In the genomic region with DNA sequence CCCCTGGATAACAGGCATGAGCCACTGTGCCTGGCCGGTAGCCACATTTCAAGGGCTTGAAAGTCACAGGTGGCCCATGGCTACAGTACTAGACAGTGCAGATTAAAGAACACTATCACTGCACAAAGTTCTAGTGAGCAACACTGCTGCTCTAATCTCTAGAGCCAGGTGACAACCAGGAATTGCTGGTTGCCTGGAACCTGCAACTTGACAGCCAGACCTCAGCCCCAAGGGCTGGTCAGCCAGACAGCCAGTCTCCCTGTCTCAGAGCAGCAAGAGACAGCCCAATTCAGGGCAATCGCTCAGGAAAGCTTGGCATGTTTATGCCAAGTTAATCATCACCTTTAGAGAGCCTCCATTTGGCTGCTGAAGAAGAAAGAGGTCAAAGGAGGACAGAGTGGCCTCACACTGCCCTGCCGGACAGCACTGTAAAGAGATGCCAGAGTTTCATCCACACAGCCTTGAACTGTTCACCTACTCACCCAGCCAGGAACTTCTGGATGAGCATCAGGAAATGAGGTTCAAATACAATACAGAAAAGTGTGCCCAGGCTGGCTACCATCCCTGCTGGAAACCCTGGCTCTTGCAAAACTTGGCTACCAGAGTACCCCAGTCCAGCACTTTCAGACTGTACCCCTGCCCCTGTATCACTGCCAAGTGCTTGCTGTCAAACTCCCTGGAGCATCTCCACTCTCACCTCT, we compare ENCODE assay signal across 1 cellular context.
TF ChIP-seq lines count a peak whose summit lies in the region.

No MANE protein-coding gene starts in this region.

TF ChIP-seq in HepG2, 621 proteins besides CTCF, POLR2A, EP300 and RAD21 (continued from another document and continues in another):
- TF ChIP-seq GATAD2A (CRISPR knock-in tag; IDR thresholded peaks at IDR 0.05) (peak; percentile 93), SOX6 (IDR thresholded peaks at IDR 0.05) (no peak), SOX6 (CRISPR knock-in tag; IDR thresholded peaks at IDR 0.05) (peak; percentile 92), KLF6 (CRISPR knock-in tag; IDR thresholded peaks at IDR 0.05) (0 out of 2 replicates have a peak, but pooled peaks have one; percentile 35), KDM5B (CRISPR knock-in tag; IDR thresholded peaks at IDR 0.05; ENCODE audit: borderline replicate concordance) (0 out of 2 replicates have a peak, but pooled peaks have one; percentile 28), ADNP (CRISPR knock-in tag; IDR thresholded peaks at IDR 0.05) (no peak), SMC3 (IDR thresholded peaks at IDR 0.05; ENCODE audit: low read length) (peak; percentile 26), HMG20A (CRISPR knock-in tag; IDR thresholded peaks at IDR 0.05; ENCODE audit: borderline replicate concordance) (peak; percentile 85; the same call in 1 of the 2 replicates), NR2F1 (CRISPR knock-in tag; IDR thresholded peaks at IDR 0.05) (peak; percentile 88 to 93), ZNF44 (CRISPR knock-in tag; IDR thresholded peaks at IDR 0.05) (no peak), ZNF3 (CRISPR knock-in tag; IDR thresholded peaks at IDR 0.05) (0 out of 2 replicates have a peak, but pooled peaks have one; percentile 41), SKI (IDR thresholded peaks at IDR 0.05; ENCODE audit: partially characterized antibody) (peak; percentile 99), ZNF136 (CRISPR knock-in tag; IDR thresholded peaks at IDR 0.05; ENCODE audit: low read depth) (0 out of 2 replicates have a peak, but pooled peaks have one; percentile 60), NAIF1 (CRISPR knock-in tag; IDR thresholded peaks at IDR 0.05; ENCODE audit: borderline replicate concordance) (no peak), TCF7 (IDR thresholded peaks at IDR 0.05; ENCODE audit: low read depth) (peak; percentile 23; the same call in 1 of the 2 replicates), ZNF260 (CRISPR knock-in tag; IDR thresholded peaks at IDR 0.05; ENCODE audit: borderline replicate concordance, low read depth) (no peak), ATRX (CRISPR knock-in tag; IDR thresholded peaks at IDR 0.05; ENCODE audit: borderline replicate concordance) (no peak), ZNF607 (CRISPR knock-in tag; IDR thresholded peaks at IDR 0.05; ENCODE audit: borderline replicate concordance) (no peak), RCOR2 (CRISPR knock-in tag; IDR thresholded peaks at IDR 0.05) (peak; percentile 88), NR2C2 (CRISPR knock-in tag; IDR thresholded peaks at IDR 0.05; ENCODE audit: borderline replicate concordance) (peak; percentile 77; the same call in 1 of the 2 replicates), KMT2A (CRISPR knock-in tag; IDR thresholded peaks at IDR 0.05) (peak; percentile 32; the same call in 1 of the 2 replicates), ZBTB38 (CRISPR knock-in tag; IDR thresholded peaks at IDR 0.05) (peak; percentile 55; the same call in 1 of the 2 replicates), NFE2L2 (IDR thresholded peaks at IDR 0.05; ENCODE audit: low read length) (no peak), ZNF652 (CRISPR knock-in tag; IDR thresholded peaks at IDR 0.05; ENCODE audit: borderline replicate concordance, low read depth) (peak; percentile 52; the same call in 1 of the 2 replicates), ZNF33A (CRISPR knock-in tag; IDR thresholded peaks at IDR 0.05; ENCODE audit: borderline replicate concordance) (0 out of 2 replicates have a peak, but pooled peaks have one; percentile 89), SMYD3 (CRISPR knock-in tag; IDR thresholded peaks at IDR 0.05) (0 out of 2 replicates have a peak, but pooled peaks have one; percentile 42), BORCS8-MEF2B (CRISPR knock-in tag; IDR thresholded peaks at IDR 0.05) (0 out of 2 replicates have a peak, but pooled peaks have one; percentile 65), PHF20 (CRISPR knock-in tag; IDR thresholded peaks at IDR 0.05) (no peak), ZNF75D (CRISPR knock-in tag; IDR thresholded peaks at IDR 0.05; ENCODE audit: borderline replicate concordance) (no peak), ZBTB33 (CRISPR knock-in tag; IDR thresholded peaks at IDR 0.05) (peak; percentile 49; the same call in 1 of the 2 replicates), ATF6 (CRISPR knock-in tag; conservative IDR thresholded peaks at IDR 0.05) (0 out of 2 replicates have a peak, but pooled peaks have one; percentile 42), ZNF670 (CRISPR knock-in tag; IDR thresholded peaks at IDR 0.05; ENCODE audit: borderline replicate concordance) (peak; percentile 68; the same call in 1 of the 2 replicates), HOXA3 (CRISPR knock-in tag; IDR thresholded peaks at IDR 0.05) (peak; percentile 84), FOXO1 (CRISPR knock-in tag; IDR thresholded peaks at IDR 0.05) (peak; percentile 86), ESRRA (CRISPR knock-in tag; IDR thresholded peaks at IDR 0.05; ENCODE audit: low read depth) (peak; percentile 79; the same call in 1 of the 2 replicates), RNF219 (CRISPR knock-in tag; IDR thresholded peaks at IDR 0.05) (no peak), CCDC6 (CRISPR knock-in tag; IDR thresholded peaks at IDR 0.05) (0 out of 2 replicates have a peak, but pooled peaks have one; percentile 8), IRF2 (CRISPR knock-in tag; IDR thresholded peaks at IDR 0.05) (peak; percentile 85), TBL1XR1 (IDR thresholded peaks at IDR 0.05; ENCODE audit: borderline replicate concordance, low read length, partially characterized antibody) (peak; percentile 98)
- TF ChIP-seq, protein P1, sequence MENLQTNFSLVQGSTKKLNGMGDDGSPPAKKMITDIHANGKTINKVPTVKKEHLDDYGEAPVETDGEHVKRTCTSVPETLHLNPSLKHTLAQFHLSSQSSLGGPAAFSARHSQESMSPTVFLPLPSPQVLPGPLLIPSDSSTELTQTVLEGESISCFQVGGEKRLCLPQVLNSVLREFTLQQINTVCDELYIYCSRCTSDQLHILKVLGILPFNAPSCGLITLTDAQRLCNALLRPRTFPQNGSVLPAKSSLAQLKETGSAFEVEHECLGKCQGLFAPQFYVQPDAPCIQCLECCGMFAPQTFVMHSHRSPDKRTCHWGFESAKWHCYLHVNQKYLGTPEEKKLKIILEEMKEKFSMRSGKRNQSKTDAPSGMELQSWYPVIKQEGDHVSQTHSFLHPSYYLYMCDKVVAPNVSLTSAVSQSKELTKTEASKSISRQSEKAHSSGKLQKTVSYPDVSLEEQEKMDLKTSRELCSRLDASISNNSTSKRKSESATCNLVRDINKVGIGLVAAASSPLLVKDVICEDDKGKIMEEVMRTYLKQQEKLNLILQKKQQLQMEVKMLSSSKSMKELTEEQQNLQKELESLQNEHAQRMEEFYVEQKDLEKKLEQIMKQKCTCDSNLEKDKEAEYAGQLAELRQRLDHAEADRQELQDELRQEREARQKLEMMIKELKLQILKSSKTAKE (CRISPR knock-in tag; IDR thresholded peaks at IDR 0.05; ENCODE audit: borderline replicate concordance), result peak; percentile 96
- TF ChIP-seq, protein P2, sequence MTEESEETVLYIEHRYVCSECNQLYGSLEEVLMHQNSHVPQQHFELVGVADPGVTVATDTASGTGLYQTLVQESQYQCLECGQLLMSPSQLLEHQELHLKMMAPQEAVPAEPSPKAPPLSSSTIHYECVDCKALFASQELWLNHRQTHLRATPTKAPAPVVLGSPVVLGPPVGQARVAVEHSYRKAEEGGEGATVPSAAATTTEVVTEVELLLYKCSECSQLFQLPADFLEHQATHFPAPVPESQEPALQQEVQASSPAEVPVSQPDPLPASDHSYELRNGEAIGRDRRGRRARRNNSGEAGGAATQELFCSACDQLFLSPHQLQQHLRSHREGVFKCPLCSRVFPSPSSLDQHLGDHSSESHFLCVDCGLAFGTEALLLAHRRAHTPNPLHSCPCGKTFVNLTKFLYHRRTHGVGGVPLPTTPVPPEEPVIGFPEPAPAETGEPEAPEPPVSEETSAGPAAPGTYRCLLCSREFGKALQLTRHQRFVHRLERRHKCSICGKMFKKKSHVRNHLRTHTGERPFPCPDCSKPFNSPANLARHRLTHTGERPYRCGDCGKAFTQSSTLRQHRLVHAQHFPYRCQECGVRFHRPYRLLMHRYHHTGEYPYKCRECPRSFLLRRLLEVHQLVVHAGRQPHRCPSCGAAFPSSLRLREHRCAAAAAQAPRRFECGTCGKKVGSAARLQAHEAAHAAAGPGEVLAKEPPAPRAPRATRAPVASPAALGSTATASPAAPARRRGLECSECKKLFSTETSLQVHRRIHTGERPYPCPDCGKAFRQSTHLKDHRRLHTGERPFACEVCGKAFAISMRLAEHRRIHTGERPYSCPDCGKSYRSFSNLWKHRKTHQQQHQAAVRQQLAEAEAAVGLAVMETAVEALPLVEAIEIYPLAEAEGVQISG (CRISPR knock-in tag; IDR thresholded peaks at IDR 0.05), result peak; percentile 61
- TF ChIP-seq, protein P3, sequence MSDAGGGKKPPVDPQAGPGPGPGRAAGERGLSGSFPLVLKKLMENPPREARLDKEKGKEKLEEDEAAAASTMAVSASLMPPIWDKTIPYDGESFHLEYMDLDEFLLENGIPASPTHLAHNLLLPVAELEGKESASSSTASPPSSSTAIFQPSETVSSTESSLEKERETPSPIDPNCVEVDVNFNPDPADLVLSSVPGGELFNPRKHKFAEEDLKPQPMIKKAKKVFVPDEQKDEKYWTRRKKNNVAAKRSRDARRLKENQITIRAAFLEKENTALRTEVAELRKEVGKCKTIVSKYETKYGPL (CRISPR knock-in tag; IDR thresholded peaks at IDR 0.05), result no peak
- TF ChIP-seq, protein P4, sequence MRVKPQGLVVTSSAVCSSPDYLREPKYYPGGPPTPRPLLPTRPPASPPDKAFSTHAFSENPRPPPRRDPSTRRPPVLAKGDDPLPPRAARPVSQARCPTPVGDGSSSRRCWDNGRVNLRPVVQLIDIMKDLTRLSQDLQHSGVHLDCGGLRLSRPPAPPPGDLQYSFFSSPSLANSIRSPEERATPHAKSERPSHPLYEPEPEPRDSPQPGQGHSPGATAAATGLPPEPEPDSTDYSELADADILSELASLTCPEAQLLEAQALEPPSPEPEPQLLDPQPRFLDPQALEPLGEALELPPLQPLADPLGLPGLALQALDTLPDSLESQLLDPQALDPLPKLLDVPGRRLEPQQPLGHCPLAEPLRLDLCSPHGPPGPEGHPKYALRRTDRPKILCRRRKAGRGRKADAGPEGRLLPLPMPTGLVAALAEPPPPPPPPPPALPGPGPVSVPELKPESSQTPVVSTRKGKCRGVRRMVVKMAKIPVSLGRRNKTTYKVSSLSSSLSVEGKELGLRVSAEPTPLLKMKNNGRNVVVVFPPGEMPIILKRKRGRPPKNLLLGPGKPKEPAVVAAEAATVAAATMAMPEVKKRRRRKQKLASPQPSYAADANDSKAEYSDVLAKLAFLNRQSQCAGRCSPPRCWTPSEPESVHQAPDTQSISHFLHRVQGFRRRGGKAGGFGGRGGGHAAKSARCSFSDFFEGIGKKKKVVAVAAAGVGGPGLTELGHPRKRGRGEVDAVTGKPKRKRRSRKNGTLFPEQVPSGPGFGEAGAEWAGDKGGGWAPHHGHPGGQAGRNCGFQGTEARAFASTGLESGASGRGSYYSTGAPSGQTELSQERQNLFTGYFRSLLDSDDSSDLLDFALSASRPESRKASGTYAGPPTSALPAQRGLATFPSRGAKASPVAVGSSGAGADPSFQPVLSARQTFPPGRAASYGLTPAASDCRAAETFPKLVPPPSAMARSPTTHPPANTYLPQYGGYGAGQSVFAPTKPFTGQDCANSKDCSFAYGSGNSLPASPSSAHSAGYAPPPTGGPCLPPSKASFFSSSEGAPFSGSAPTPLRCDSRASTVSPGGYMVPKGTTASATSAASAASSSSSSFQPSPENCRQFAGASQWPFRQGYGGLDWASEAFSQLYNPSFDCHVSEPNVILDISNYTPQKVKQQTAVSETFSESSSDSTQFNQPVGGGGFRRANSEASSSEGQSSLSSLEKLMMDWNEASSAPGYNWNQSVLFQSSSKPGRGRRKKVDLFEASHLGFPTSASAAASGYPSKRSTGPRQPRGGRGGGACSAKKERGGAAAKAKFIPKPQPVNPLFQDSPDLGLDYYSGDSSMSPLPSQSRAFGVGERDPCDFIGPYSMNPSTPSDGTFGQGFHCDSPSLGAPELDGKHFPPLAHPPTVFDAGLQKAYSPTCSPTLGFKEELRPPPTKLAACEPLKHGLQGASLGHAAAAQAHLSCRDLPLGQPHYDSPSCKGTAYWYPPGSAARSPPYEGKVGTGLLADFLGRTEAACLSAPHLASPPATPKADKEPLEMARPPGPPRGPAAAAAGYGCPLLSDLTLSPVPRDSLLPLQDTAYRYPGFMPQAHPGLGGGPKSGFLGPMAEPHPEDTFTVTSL (CRISPR knock-in tag; IDR thresholded peaks at IDR 0.05; ENCODE audit: borderline replicate concordance), result peak; percentile 82; the same call in 1 of the 2 replicates
